ENCODE assay signal across 15 cellular contexts in genomic region chr19:30214651-30215051, GRCh38.
DNase-seq lines count a peak whose midpoint lies in the region; ATAC-seq, FAIRE-seq and TF ChIP-seq lines count a peak whose summit lies in the region.
"Had no signal": no experiment of that assay in that cellular context is flagged by ENCODE, and none has a peak within 500 bp of the region (broad histone marks: within the 10 kb centered on the region; RNA-seq: fewer than 3 reads in every experiment).

No MANE protein-coding gene starts in this region.

- no peaks in the 10 kb centered on the region for H3F3A ChIP-seq in smooth muscle cell (ENCODE audit: low read depth)

- H3K9ac ChIP-seq in smooth muscle cell (ENCODE audit: low read depth): no peak overlapping the region

- no peaks in the 10 kb centered on the region for H3K79me2 ChIP-seq in smooth muscle cell (ENCODE audit: low read depth)

- H3K4me1 ChIP-seq in lower lobe of right lung: no peaks in the 10 kb centered on the region
- no peaks in the 10 kb centered on the region for H3K4me1 ChIP-seq in smooth muscle cell (ENCODE audit: low read depth)
- H3K4me1 ChIP-seq: HAP-1 had no signal

- H2AFZ ChIP-seq in smooth muscle cell (ENCODE audit: low read depth): no peak overlapping the region

- H3K4me2 ChIP-seq in smooth muscle cell: no peak overlapping the region

- H3K4me3 Mint-ChIP-seq in activated T-cell treated with anti-CD3 and anti-CD28 coated beads, Interleukin-2, amount 50 U/mL, for 24 hours: no peak overlapping the region
- no peak overlapping the region for H3K4me3 Mint-ChIP-seq in stimulated activated effector memory CD8-positive, alpha-beta T cell treated with anti-CD3 and anti-CD28 coated beads, Interleukin-12 subunit alpha, Interleukin-12 subunit beta, amount 100 ng/mL, for 72 hours
- H3K4me3 Mint-ChIP-seq: nephron had no signal

- TF ChIP-seq CTCF in lower lobe of right lung (IDR thresholded peaks at IDR 0.05): no peak
- TF ChIP-seq CTCF in smooth muscle cell (IDR thresholded peaks at IDR 0.05; ENCODE audit: borderline replicate concordance, insufficient read depth, poor library complexity, severe bottlenecking): no peak

- H3K9me3 ChIP-seq in lower lobe of right lung (no peaks in the 10 kb centered on the region), smooth muscle cell (replicated peaks; ENCODE audit: low read depth) (no peaks in the 10 kb centered on the region)
- H3K9me3 ChIP-seq: HAP-1 had no signal

- H3K4me3 ChIP-seq in lower lobe of right lung (no peak overlapping the region), smooth muscle cell (no peak overlapping the region)
- H3K4me3 ChIP-seq: HAP-1 had no signal

- H3K27ac ChIP-seq in lower lobe of right lung (no peak overlapping the region), smooth muscle cell (ENCODE audit: low read depth) (no peak overlapping the region)

- H3K4me1 Mint-ChIP-seq in activated T-cell treated with anti-CD3 and anti-CD28 coated beads, Interleukin-2, amount 50 U/mL, for 24 hours (ENCODE audit: low read depth): peaks cover 7% of the 10 kb centered on the region
- H3K4me1 Mint-ChIP-seq in stimulated activated effector memory CD8-positive, alpha-beta T cell treated with anti-CD3 and anti-CD28 coated beads, Interleukin-12 subunit alpha, Interleukin-12 subunit beta, amount 100 ng/mL, for 72 hours: peaks cover 9% of the 10 kb centered on the region
- H3K4me1 Mint-ChIP-seq: nephron had no signal

- WGBS in smooth muscle cell (ENCODE audit: low lambda C conversion rate): 57% methylated on average over 4 of the region's 4 CpGs

- intact Hi-C loops in lower lobe of right lung (cut with DNase I): no loop called here

- ATAC-seq in HG03378 (IDR thresholded peaks at IDR 0.05; ENCODE audit: unreplicated experiment) (peak; percentile 50), lower lobe of right lung (no peak)
- ATAC-seq in stimulated activated effector memory CD8-positive, alpha-beta T cell treated with anti-CD3 and anti-CD28 coated beads, Interleukin-12 subunit alpha, Interleukin-12 subunit beta, amount 100 ng/mL, for 72 hours: peak; percentile 73

- H3K27me3 ChIP-seq in lower lobe of right lung (ENCODE audit: low read depth): peaks cover under 1% of the 10 kb centered on the region
- peaks cover 25% of the 10 kb centered on the region for H3K27me3 ChIP-seq in smooth muscle cell (ENCODE audit: low read depth)

- DNase-seq in activated T-cell treated with anti-CD3 and anti-CD28 coated beads for 24 hours (ENCODE audit: low read depth): peak; percentile 10
- DNase-seq in activated T-cell treated with anti-CD3 and anti-CD28 coated beads, Interleukin-2, amount 50 U/mL, for 24 hours: no peak
- peak; percentile 18 for DNase-seq in UCSD-AML1 (lab: John Stamatoyannopoulos, UW; ENCODE audit: unreplicated experiment)
- peak in 1 of 2 donors; percentile 52 for DNase-seq in stimulated activated effector memory CD8-positive, alpha-beta T cell treated with anti-CD3 and anti-CD28 coated beads, Interleukin-12 subunit alpha, Interleukin-12 subunit beta, amount 100 ng/mL, for 72 hours (ENCODE audit: low spot score in 2 of 2)
- no peak for DNase-seq in RCC 7860 (ENCODE audit: low spot score)
- DNase-seq in lower lobe of right lung: no peak
- no peak for DNase-seq in smooth muscle cell (lab: John Stamatoyannopoulos, UW; ENCODE audit: unreplicated experiment)
- DNase-seq: activated gamma-delta T cell; kidney glomerular epithelial cell; NCI-H1105 treated with DMSO at 0.1 percent for 48 hours; NCI-H774; stimulated activated naive CD4-positive, alpha-beta T cell had no signal

- H3K27me3 Mint-ChIP-seq in activated T-cell treated with anti-CD3 and anti-CD28 coated beads, Interleukin-2, amount 50 U/mL, for 24 hours: peaks cover 51% of the 10 kb centered on the region

- H3K36me3 Mint-ChIP-seq in activated T-cell treated with anti-CD3 and anti-CD28 coated beads, Interleukin-2, amount 50 U/mL, for 24 hours (ENCODE audit: low read depth): no peaks in the 10 kb centered on the region
- no peaks in the 10 kb centered on the region for H3K36me3 Mint-ChIP-seq in stimulated activated effector memory CD8-positive, alpha-beta T cell treated with anti-CD3 and anti-CD28 coated beads, Interleukin-12 subunit alpha, Interleukin-12 subunit beta, amount 100 ng/mL, for 72 hours

- no peaks in the 10 kb centered on the region for H3K9me3 Mint-ChIP-seq in activated T-cell treated with anti-CD3 and anti-CD28 coated beads, Interleukin-2, amount 50 U/mL, for 24 hours
- H3K9me3 Mint-ChIP-seq in stimulated activated effector memory CD8-positive, alpha-beta T cell treated with anti-CD3 and anti-CD28 coated beads, Interleukin-12 subunit alpha, Interleukin-12 subunit beta, amount 100 ng/mL, for 72 hours: no peaks in the 10 kb centered on the region
- H3K9me3 Mint-ChIP-seq: nephron had no signal

- H3K36me3 ChIP-seq in lower lobe of right lung: no peaks in the 10 kb centered on the region
- H3K36me3 ChIP-seq in smooth muscle cell (ENCODE audit: low read depth): no peaks in the 10 kb centered on the region
- H3K36me3 ChIP-seq: HAP-1 had no signal

- FAIRE-seq in RCC 7860 (lab: Jason Lieb, UNC): no peak

- H3K27ac Mint-ChIP-seq in activated T-cell treated with anti-CD3 and anti-CD28 coated beads, Interleukin-2, amount 50 U/mL, for 24 hours: no peak overlapping the region
- H3K27ac Mint-ChIP-seq in stimulated activated effector memory CD8-positive, alpha-beta T cell treated with anti-CD3 and anti-CD28 coated beads, Interleukin-12 subunit alpha, Interleukin-12 subunit beta, amount 100 ng/mL, for 72 hours: no peak overlapping the region
- H3K27ac Mint-ChIP-seq: nephron had no signal

- no peaks in the 10 kb centered on the region for H4K20me1 ChIP-seq in smooth muscle cell (ENCODE audit: low read depth)

Comparison
In these comparisons a context has a peak if more than half of its experiments do, and no peak if none do; other contexts are left out.
1. DNase-seq: peak in activated T-cell treated with anti-CD3 and anti-CD28 coated beads for 24 hours (single experiment) and UCSD-AML1 (single experiment); none in activated T-cell treated with anti-CD3 and anti-CD28 coated beads, Interleukin-2, amount 50 U/mL, for 24 hours (single experiment), RCC 7860 (single experiment), lower lobe of right lung (single experiment) and smooth muscle cell (single experiment).
2. ATAC-seq: peak in HG03378 (single experiment) and stimulated activated effector memory CD8-positive, alpha-beta T cell treated with anti-CD3 and anti-CD28 coated beads, Interleukin-12 subunit alpha, Interleukin-12 subunit beta, amount 100 ng/mL, for 72 hours (single experiment); none in lower lobe of right lung (0 of 2).